Comparison of ENCODE assay signal across 13 cellular contexts in the genomic region with DNA sequence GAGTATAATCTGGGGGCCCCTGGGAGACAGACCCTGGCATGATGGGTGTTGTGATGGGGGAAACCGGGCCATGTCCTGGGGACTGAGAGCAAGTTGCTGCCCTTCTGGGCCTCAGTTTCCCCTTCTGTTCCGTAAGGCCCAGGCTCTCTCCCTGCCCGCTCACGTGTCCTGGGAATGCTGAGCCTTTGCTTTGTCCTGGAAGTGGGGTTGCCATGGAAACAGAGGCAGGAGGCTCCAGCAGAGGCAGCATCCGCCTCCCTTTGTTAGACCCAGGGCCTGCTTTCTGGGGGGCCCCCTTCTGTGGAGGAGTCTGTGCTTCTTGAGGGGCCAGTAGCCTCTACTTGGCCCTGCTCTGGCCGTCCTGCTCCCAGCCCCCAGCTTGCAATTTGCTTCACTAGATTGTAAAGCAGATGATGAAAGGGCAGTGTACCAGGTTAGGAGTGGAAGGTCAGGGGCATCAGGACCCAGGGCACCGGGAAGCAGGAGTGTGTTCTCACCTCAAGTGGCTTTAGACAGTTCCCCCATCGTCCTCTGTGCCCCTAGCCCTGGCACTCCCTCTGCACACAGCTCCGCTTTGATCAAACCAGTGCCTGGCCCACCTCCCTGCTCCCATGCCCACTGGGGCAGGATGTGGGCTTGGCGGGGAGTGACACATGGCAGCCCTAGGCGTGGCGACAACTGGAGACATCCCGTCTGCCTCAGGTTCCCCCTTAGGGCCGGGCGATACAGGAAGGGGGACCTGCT.
DNase-seq lines count a peak whose midpoint lies in the region; ATAC-seq, FAIRE-seq and TF ChIP-seq lines count a peak whose summit lies in the region.
"Had no signal": no experiment of that assay in that cellular context is flagged by ENCODE, and none has a peak within 500 bp of the region (broad histone marks: within the 10 kb centered on the region; RNA-seq: fewer than 3 reads in every experiment).

No MANE protein-coding gene starts in this region.

- peaks cover 18% of the 10 kb centered on the region for H3K27me3 Mint-ChIP-seq in activated naive CD8-positive, alpha-beta T cell treated with anti-CD3 and anti-CD28 coated beads, Interleukin-2, amount 10 ng/mL, durations not matched to agents 7 days and 5 days

- POLR2A ChIA-PET in PC-3 (lab: Charles Lee; ENCODE audit: unreplicated experiment) = no interaction called here
- POLR2A ChIA-PET in activated naive CD8-positive, alpha-beta T cell treated with anti-CD3 and anti-CD28 coated beads, Interleukin-2, amount 10 ng/mL, durations not matched to agents 7 days and 5 days (lab: Charles Lee) = no interaction called here

- H2AFZ ChIP-seq in PC-3 (ENCODE audit: low read length) = peak overlapping the region; percentile 76

- H3K27me3 ChIP-seq in BLaER1 (peaks cover 29% of the 10 kb centered on the region), PC-3 (ENCODE audit: low read length) (no peaks in the 10 kb centered on the region), mucosa of rectum (ENCODE audit: control insufficient read depth in 2 of 2, insufficient read depth in 2 of 2, low read length in 2 of 2) (peaks cover 17 to 29% of the 10 kb centered on the region in 2 donors), small intestine (ENCODE audit: control insufficient read depth in 2 of 2, insufficient read depth in 2 of 2, low read length in 2 of 2) (peaks cover 0 to 12% of the 10 kb centered on the region in 2 donors), Peyer's patch (no peaks in the 10 kb centered on the region)

- no peaks in the 10 kb centered on the region for H3K79me2 ChIP-seq in PC-3 (ENCODE audit: low read length)

- no peaks in the 10 kb centered on the region for H3K9me3 Mint-ChIP-seq in activated naive CD8-positive, alpha-beta T cell treated with anti-CD3 and anti-CD28 coated beads, Interleukin-2, amount 10 ng/mL, durations not matched to agents 7 days and 5 days

- BruUV-seq in PC-3 (replicated peaks; lab: Mats Ljungman, UMichigan) = no TSS peak

- no peaks in the 10 kb centered on the region for H3K9me2 ChIP-seq in PC-3 (replicated peaks; ENCODE audit: low read length)

- H4K20me1 ChIP-seq in BLaER1 (no peaks in the 10 kb centered on the region), PC-3 (ENCODE audit: low read length) (no peaks in the 10 kb centered on the region)

- TF ChIP-seq CTCF in PC-3 (conservative IDR thresholded peaks at IDR 0.05; ENCODE audit: low read depth, low read length) (no peak), Peyer's patch (IDR thresholded peaks at IDR 0.05) (no peak)

- 49 to 61% (median 57%) methylated on average over 15 of the region's 15 CpGs for WGBS in small intestine, 3 donors

- no peak for TF ChIP-seq POLR2A in Peyer's patch (IDR thresholded peaks at IDR 0.05)

- no peak for DNase-seq in PC-3
- peak; percentile 58 for DNase-seq in activated naive CD8-positive, alpha-beta T cell treated with anti-CD3 and anti-CD28 coated beads, Interleukin-2, amount 10 ng/mL, durations not matched to agents 7 days and 5 days
- no peak for DNase-seq in small intestine
- no peak for DNase-seq in Peyer's patch
- no peak for DNase-seq in NCI-H1694 treated with DMSO at 0.1 percent for 48 hours (lab: John Stamatoyannopoulos, UW)
- DNase-seq: COR-L47, left lung, NCI-H2081 had no signal

- H3K36me3 ChIP-seq in BLaER1 (no peaks in the 10 kb centered on the region), PC-3 (ENCODE audit: low read depth, low read length) (no peaks in the 10 kb centered on the region), mucosa of rectum (ENCODE audit: control insufficient read depth in 2 of 2, insufficient read depth in 2 of 2, low read length in 2 of 2) (no peaks in the 10 kb centered on the region), small intestine (ENCODE audit: control insufficient read depth in 2 of 2, insufficient read depth in 2 of 2, low read length in 2 of 2) (no peaks in the 10 kb centered on the region), Peyer's patch (no peaks in the 10 kb centered on the region)
- H3K36me3 ChIP-seq: left lung, SJSA1 had no signal

- H3K9ac ChIP-seq in BLaER1 = peak overlapping the region; percentile 66
- peak overlapping the region; percentile 38; the same call in 1 of the 2 replicates for H3K9ac ChIP-seq in PC-3 (ENCODE audit: low read length)
- H3K9ac ChIP-seq in mucosa of rectum (ENCODE audit: low read depth in 1 of 2, low read length in 2 of 2) = no peak overlapping the region

- no peak overlapping the region for H3K27ac Mint-ChIP-seq in activated naive CD8-positive, alpha-beta T cell treated with anti-CD3 and anti-CD28 coated beads, Interleukin-2, amount 10 ng/mL, durations not matched to agents 7 days and 5 days

- H3K4me1 ChIP-seq in BLaER1 (peaks cover 19% of the 10 kb centered on the region), PC-3 (ENCODE audit: insufficient read depth, low read length) (peaks cover 14% of the 10 kb centered on the region; the same call in 1 of the 2 replicates), mucosa of rectum (ENCODE audit: control insufficient read depth in 2 of 2, insufficient read depth in 2 of 2, low read length in 2 of 2) (peaks cover 4% of the 10 kb centered on the region in 2 donors), small intestine (ENCODE audit: control insufficient read depth in 2 of 2, insufficient read depth in 1 of 2, low read depth in 1 of 2, low read length in 1 of 2) (no peaks in the 10 kb centered on the region), Peyer's patch (peaks cover 0 to 11% (median 2%) of the 10 kb centered on the region in 4 donors)

- FAIRE-seq in small intestine (lab: Jason Lieb, UNC) = no peak

- H3K36me3 Mint-ChIP-seq in activated naive CD8-positive, alpha-beta T cell treated with anti-CD3 and anti-CD28 coated beads, Interleukin-2, amount 10 ng/mL, durations not matched to agents 7 days and 5 days = no peaks in the 10 kb centered on the region

- intact Hi-C loops in PC-3 (cut with micrococcal nuclease) = loop anchor here (10.0 kb wide), 1 partner anchor 470 kb away; a partner anchor contains a TSS

- H3K4me1 Mint-ChIP-seq in activated naive CD8-positive, alpha-beta T cell treated with anti-CD3 and anti-CD28 coated beads, Interleukin-2, amount 10 ng/mL, durations not matched to agents 7 days and 5 days = peaks cover 24% of the 10 kb centered on the region

- no peaks in the 10 kb centered on the region for H3F3A ChIP-seq in PC-3 (ENCODE audit: low read length, unreplicated experiment)

- no peaks in the 10 kb centered on the region for H3K9me3 ChIP-seq in BLaER1
- H3K9me3 ChIP-seq in PC-3 (ENCODE audit: low read length) = no peaks in the 10 kb centered on the region
- H3K9me3 ChIP-seq in mucosa of rectum (ENCODE audit: control insufficient read depth in 2 of 2, low read length in 2 of 2) = no peaks in the 10 kb centered on the region
- no peaks in the 10 kb centered on the region for H3K9me3 ChIP-seq in small intestine (ENCODE audit: control insufficient read depth, low read depth)
- peaks cover 0 to 3% (median 0%) of the 10 kb centered on the region in 4 donors for H3K9me3 ChIP-seq in Peyer's patch
- H3K9me3 ChIP-seq: left lung had no signal

- peak overlapping the region; percentile 23 for H3K4me3 Mint-ChIP-seq in activated naive CD8-positive, alpha-beta T cell treated with anti-CD3 and anti-CD28 coated beads, Interleukin-2, amount 10 ng/mL, durations not matched to agents 7 days and 5 days

- H3K27ac ChIP-seq in BLaER1 (peak overlapping the region; percentile 65), PC-3 (ENCODE audit: low read length) (no peak overlapping the region), mucosa of rectum (ENCODE audit: low read depth in 2 of 2, low read length in 2 of 2) (no peak overlapping the region), small intestine (ENCODE audit: low read depth in 1 of 2, low read length in 1 of 2) (no peak overlapping the region), Peyer's patch (no peak overlapping the region)
- H3K27ac ChIP-seq: left lung, SJSA1, skin epidermis had no signal

- ATAC-seq in PC-3 (no peak; the same call in 1 of the 2 replicates), HG03457 (IDR thresholded peaks at IDR 0.05; ENCODE audit: unreplicated experiment) (no peak)
- peak; percentile 57 for ATAC-seq in activated naive CD8-positive, alpha-beta T cell treated with anti-CD3 and anti-CD28 coated beads, Interleukin-2, amount 10 ng/mL, durations not matched to agents 7 days and 5 days (ENCODE audit: low read depth)

- H3K4me3 ChIP-seq in BLaER1 (peak overlapping the region; percentile 63), PC-3 (ENCODE audit: low read length) (peak overlapping the region; percentile 50; the same call in 1 of the 2 replicates), mucosa of rectum (ENCODE audit: low read length in 2 of 2) (peak overlapping the region; percentile 4 to 7), small intestine (ENCODE audit: low read depth in 1 of 2, low read length in 2 of 2) (no peak overlapping the region), Peyer's patch (peak overlapping the region in 1 of 4 donors; percentile 26)
- H3K4me3 ChIP-seq: left lung, SJSA1 had no signal

- peak overlapping the region; percentile 91 for H3K4me2 ChIP-seq in BLaER1
- H3K4me2 ChIP-seq in PC-3 (ENCODE audit: low read length) = peak overlapping the region; percentile 75

- CTCF ChIA-PET in PC-3 (lab: Charles Lee) = interaction anchor here (0.6 to 5.7 kb wide), 7 partner anchors 148 to 682 kb away, joined by 3 to 69 read pairs (median 4); a partner anchor contains a TSS

Comparison
In these comparisons a context has a peak if more than half of its experiments do, and no peak if none do; other contexts are left out.
1. H3K4me3 ChIP-seq: peak in BLaER1 (single experiment), PC-3 (single experiment) and mucosa of rectum (2 of 2); none in small intestine (0 of 2).
2. H3K9ac ChIP-seq: peak in BLaER1 (single experiment) and PC-3 (single experiment); none in mucosa of rectum (0 of 2).